Comparison of ENCODE assay signal across 1 cellular context in genomic region chr1:236685205-236685916, GRCh38.
TF ChIP-seq lines count a peak whose summit lies in the region.

No MANE protein-coding gene starts in this region.

TF ChIP-seq in H1, 55 proteins besides CTCF, POLR2A, EP300 and RAD21 (continued from another document):
- TF ChIP-seq CHD7 (IDR thresholded peaks at IDR 0.05; ENCODE audit: insufficient replicate concordance, low read length) (no peak), RBBP5 (IDR thresholded peaks at IDR 0.05; ENCODE audit: borderline replicate concordance, low read depth, low read length) (no peak), EGR1 (IDR thresholded peaks at IDR 0.05; ENCODE audit: borderline replicate concordance, low read depth, low read length) (no peak), RFX5 (IDR thresholded peaks at IDR 0.05; ENCODE audit: borderline replicate concordance, low read depth, low read length) (no peak), SAP30 (IDR thresholded peaks at IDR 0.05; ENCODE audit: insufficient read depth, insufficient replicate concordance, low read length) (no peak)
